In the genomic region with DNA sequence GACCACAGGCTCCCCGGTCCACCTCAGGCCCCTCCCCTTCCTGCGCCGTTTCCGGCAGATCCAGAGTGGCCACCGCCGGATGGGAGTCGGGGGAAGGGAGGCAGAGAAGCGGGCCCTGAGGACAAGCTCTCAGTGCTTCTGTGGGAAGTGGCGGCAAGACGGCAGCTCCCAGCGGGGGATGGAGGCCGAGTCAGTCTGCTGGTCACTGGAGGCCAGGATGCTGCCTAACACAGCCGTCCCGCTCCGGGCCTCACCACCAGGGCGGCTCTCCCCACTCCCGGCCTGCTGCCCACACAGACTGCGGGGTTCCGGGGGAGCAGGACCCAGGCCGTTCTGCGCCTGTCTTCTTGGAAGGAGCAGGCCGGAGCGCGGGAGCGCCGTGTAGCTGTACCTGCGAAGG, we compare ENCODE assay signal across 24 cellular contexts. TPM values are rescaled to one million over a fixed set of nuclear protein-coding genes. Genes with fewer than 3 reads are reported as not detected.
"Had no signal": no experiment of that assay in that cellular context is flagged by ENCODE, and none has a peak within 500 bp of the region (broad histone marks: within the 10 kb centered on the region; RNA-seq: fewer than 3 reads in every experiment).

No MANE protein-coding gene starts in this region.

- H3K4me1 Mint-ChIP-seq: memory B cell had no signal

- DNase-seq: activated CD4-positive, alpha-beta T cell treated with anti-CD3 and anti-CD28 coated beads, Interleukin-2, amount 50 U/mL, for 48 hours; activated gamma-delta T cell treated with Interleukin-2 at 50 U/mL for 16 hours; adrenal gland; dermis blood vessel endothelial cell; effector memory CD4-positive, alpha-beta T cell; foreskin fibroblast; hypothalamus; kidney glomerular epithelial cell; left ventricle myocardium superior; naive thymus-derived CD8-positive, alpha-beta T cell; right lobe of liver; stimulated activated CD4-positive, alpha-beta T cell treated with anti-CD3 and anti-CD28 coated beads, Interleukin-4, amount 100 ng/mL, for 1 hour; stimulated activated naive CD4-positive, alpha-beta T cell; T1000; thyroid gland; WERI-Rb-1 had no signal

- H3K27me3 Mint-ChIP-seq: memory B cell; naive thymus-derived CD8-positive, alpha-beta T cell had no signal

- FAIRE-seq: pancreas had no signal

- H3K27me3 ChIP-seq: adrenal gland, pancreas, right lobe of liver, thyroid gland had no signal

- H3K27ac ChIP-seq: adrenal gland, pancreas, right lobe of liver, thyroid gland, WERI-Rb-1 had no signal

- H3K4me1 ChIP-seq: pancreas had no signal

- ATAC-seq: activated naive CD4-positive, alpha-beta T cell treated with anti-CD3 and anti-CD28 coated beads, Interleukin-2, amount 50 U/mL, for 72 hours; left ventricle myocardium superior; naive thymus-derived CD8-positive, alpha-beta T cell; pancreas had no signal

- H3K9me3 Mint-ChIP-seq: activated naive CD4-positive, alpha-beta T cell treated with anti-CD3 and anti-CD28 coated beads, Interleukin-2, amount 50 U/mL, for 72 hours; memory B cell; naive thymus-derived CD8-positive, alpha-beta T cell had no signal

- H3K9me3 ChIP-seq: adrenal gland, pancreas, right lobe of liver, thyroid gland had no signal

- H3K4me3 Mint-ChIP-seq: memory B cell; naive thymus-derived CD8-positive, alpha-beta T cell had no signal

- H3K4me3 ChIP-seq: adrenal gland, pancreas, right lobe of liver, smooth muscle cell, thyroid gland had no signal

- H3K4me2 ChIP-seq: smooth muscle cell had no signal

- H3K27ac Mint-ChIP-seq: activated naive CD4-positive, alpha-beta T cell treated with anti-CD3 and anti-CD28 coated beads, Interleukin-2, amount 50 U/mL, for 72 hours; memory B cell had no signal

RNA-seq across cellular contexts. Expression of a gene that starts 53.0 kb away (rescaled TPM):
- total RNA-seq: activated naive CD4-positive, alpha-beta T cell treated with anti-CD3 and anti-CD28 coated beads, Interleukin-2, amount 50 U/mL, for 72 hours; adrenal gland; chondrocyte; dermis blood vessel endothelial cell; left ventricle myocardium superior; naive thymus-derived CD8-positive, alpha-beta T cell; pancreas; pulmonary artery endothelial cell; right lobe of liver; smooth muscle cell; T-helper 1 cell treated with Interleukin-12 subunit alpha and Interleukin-12 subunit beta and Interleukin-4 antibody, amounts not matched to agents 30 ng/mL and 1 ng/mL, for 36 hours; thyroid gland; urinary bladder had no signal
- polyA plus RNA-seq: adrenal gland; naive thymus-derived CD8-positive, alpha-beta T cell; pancreas; smooth muscle cell; urinary bladder had no signal
